ENCODE assay signal across 8 cellular contexts in genomic region chr20:37290158-37290810, GRCh38. TPM values are rescaled to one million over a fixed set of nuclear protein-coding genes. Genes with fewer than 3 reads are reported as not detected.
A peak's percentile ranks its signal among the peaks of the same experiment; 100 is the strongest.
DNase-seq lines count a peak whose midpoint lies in the region; ATAC-seq and TF ChIP-seq lines count a peak whose summit lies in the region.

No MANE protein-coding gene starts in this region.

- H3K4me3 ChIP-seq in H7 (ENCODE audit: insufficient read depth, low read depth, low read length) (peak overlapping the region; percentile 84), right cardiac atrium (ENCODE audit: low read length) (peak overlapping the region; percentile 61), skeletal muscle tissue (ENCODE audit: low read length in 3 of 3) (peak overlapping the region; percentile 91 to 97 (median 95))

- peak overlapping the region; percentile 73 for H3K27ac ChIP-seq in right cardiac atrium (ENCODE audit: low read length)
- H3K27ac ChIP-seq in skeletal muscle tissue (ENCODE audit: low read depth, low read length), result peak overlapping the region; percentile 88

- H3K9ac ChIP-seq in skeletal muscle tissue (ENCODE audit: low read depth in 1 of 3, low read length in 3 of 3), result peak overlapping the region; percentile 94 to 97 (median 95)

- no peaks in the 10 kb centered on the region for H3K9me3 Mint-ChIP-seq in activated CD4-positive, alpha-beta memory T cell treated with anti-CD3 and anti-CD28 coated beads, Interleukin-2, amount 10 ng/mL, durations not matched to agents 7 days and 5 days

- peaks cover 2% of the 10 kb centered on the region for H3K27me3 Mint-ChIP-seq in activated CD4-positive, alpha-beta memory T cell treated with anti-CD3 and anti-CD28 coated beads, Interleukin-2, amount 10 ng/mL, durations not matched to agents 7 days and 5 days

- ATAC-seq in right cardiac atrium (no peak), HG02798 (IDR thresholded peaks at IDR 0.05; ENCODE audit: poor library complexity, unreplicated experiment) (no peak)

- H3K27ac Mint-ChIP-seq in activated CD4-positive, alpha-beta memory T cell treated with anti-CD3 and anti-CD28 coated beads, Interleukin-2, amount 10 ng/mL, durations not matched to agents 7 days and 5 days, result peak overlapping the region; percentile 52

- CTCF ChIA-PET in activated CD4-positive, alpha-beta memory T cell treated with anti-CD3 and anti-CD28 coated beads, Interleukin-2, amount 10 ng/mL, durations not matched to agents 7 days and 5 days (lab: Charles Lee), result interaction anchor here (1.2 to 1.4 kb wide), 3 partner anchors 20 to 95 kb away, joined by 4 read pairs; no protein-coding TSS in a partner anchor
- CTCF ChIA-PET in GM10248 (lab: Yijun Ruan, JAX), result interaction anchor here (1.1 to 14.2 kb wide), 5 partner anchors 11 to 99 kb away, joined by 3 to 110 read pairs (median 5); no protein-coding TSS in a partner anchor

- peaks cover 42% of the 10 kb centered on the region for H3K4me1 Mint-ChIP-seq in activated CD4-positive, alpha-beta memory T cell treated with anti-CD3 and anti-CD28 coated beads, Interleukin-2, amount 10 ng/mL, durations not matched to agents 7 days and 5 days

- H3K36me3 ChIP-seq in H7 (replicated peaks; ENCODE audit: control insufficient read depth, insufficient read depth, low read length) (no peaks in the 10 kb centered on the region), skeletal muscle tissue (ENCODE audit: control insufficient read depth in 3 of 3, insufficient read depth in 3 of 3, low read length in 3 of 3) (peaks cover 0 to 5% (median 3%) of the 10 kb centered on the region in 3 donors)

- H3K27me3 ChIP-seq in H7 (ENCODE audit: control insufficient read depth, insufficient read depth, low read length), result no peaks in the 10 kb centered on the region
- H3K27me3 ChIP-seq in right cardiac atrium (ENCODE audit: control insufficient read depth, insufficient read depth), result no peaks in the 10 kb centered on the region
- no peaks in the 10 kb centered on the region for H3K27me3 ChIP-seq in skeletal muscle tissue (ENCODE audit: control insufficient read depth in 3 of 3, insufficient read depth in 3 of 3, low read length in 3 of 3)

- POLR2A ChIA-PET in activated CD4-positive, alpha-beta memory T cell treated with anti-CD3 and anti-CD28 coated beads, Interleukin-2, amount 10 ng/mL, durations not matched to agents 7 days and 5 days (lab: Charles Lee), result interaction anchor here (0.9 to 2.1 kb wide), 10 partner anchors 9 to 236 kb away, joined by 3 to 11 read pairs (median 4); partner anchors contain the start of genes MROH8 and RPN2
- POLR2A ChIA-PET in GM10248 (lab: Yijun Ruan, JAX), result no interaction called here

- H3K4me3 Mint-ChIP-seq in activated CD4-positive, alpha-beta memory T cell treated with anti-CD3 and anti-CD28 coated beads, Interleukin-2, amount 10 ng/mL, durations not matched to agents 7 days and 5 days, result peak overlapping the region; percentile 88

- peaks cover 18% of the 10 kb centered on the region for H3K36me3 Mint-ChIP-seq in activated CD4-positive, alpha-beta memory T cell treated with anti-CD3 and anti-CD28 coated beads, Interleukin-2, amount 10 ng/mL, durations not matched to agents 7 days and 5 days (ENCODE audit: low read depth)

- intact Hi-C loops in right cardiac atrium (cut with DNase I), result loop anchor here in 1 of 4 donors (10.0 kb wide), 1 partner anchor 95 kb away; no protein-coding TSS in a partner anchor

- H3K9me3 ChIP-seq in right cardiac atrium (ENCODE audit: control insufficient read depth, low read length) (no peaks in the 10 kb centered on the region), skeletal muscle tissue (ENCODE audit: control insufficient read depth in 3 of 3, low read length in 3 of 3) (no peaks in the 10 kb centered on the region)

- WGBS in right cardiac atrium, result 72% methylated on average over 21 of the region's 21 CpGs

- DNase-seq in H7 (no peak), right cardiac atrium (no peak), GDM1 (lab: John Stamatoyannopoulos, UW) (no peak), anterior cingulate cortex (lab: John Stamatoyannopoulos, UW) (no peak), GM10248 (ENCODE audit: extremely low spot score) (no peak)
- DNase-seq in activated CD4-positive, alpha-beta memory T cell treated with anti-CD3 and anti-CD28 coated beads, Interleukin-2, amount 10 ng/mL, durations not matched to agents 7 days and 5 days, result no peak

- no peak for TF ChIP-seq CTCF in GM10248 (IDR thresholded peaks at IDR 0.05; ENCODE audit: control extremely low read depth, extremely low read depth, low read depth, missing control alignments)

- H3K4me1 ChIP-seq in right cardiac atrium (ENCODE audit: control insufficient read depth, insufficient read depth, low read length), result peaks cover 7% of the 10 kb centered on the region
- peaks cover 7 to 14% (median 11%) of the 10 kb centered on the region in 3 donors for H3K4me1 ChIP-seq in skeletal muscle tissue (ENCODE audit: control insufficient read depth in 3 of 3, insufficient read depth in 3 of 3, low read length in 3 of 3)

RNA-seq across cellular contexts. Expression of gene MANBAL, which starts 0.8 kb away (rescaled TPM):
- 22.4 and 34.6 TPM in 2 replicates for total RNA-seq in H7 (2014; rRNA removed; shearing (Covaris generic))
- 1 to 10 TPM; 9.0 to 9.7 TPM for total RNA-seq in activated CD4-positive, alpha-beta memory T cell treated with anti-CD3 and anti-CD28 coated beads, Interleukin-2, amount 10 ng/mL, durations not matched to agents 7 days and 5 days
- total RNA-seq in right cardiac atrium (10 to 100 TPM; 22.9 to 30.6 (median 29.5) TPM), skeletal muscle tissue (12.0 TPM)
- polyA plus RNA-seq in right cardiac atrium, result 34.8 TPM

RNA-seq across cellular contexts. Expression of gene GHRH, which starts 28.7 kb away (rescaled TPM):
- not detected in 2 replicates for total RNA-seq in H7 (2014; rRNA removed; shearing (Covaris generic))
- not detected for total RNA-seq in activated CD4-positive, alpha-beta memory T cell treated with anti-CD3 and anti-CD28 coated beads, Interleukin-2, amount 10 ng/mL, durations not matched to agents 7 days and 5 days
- total RNA-seq in right cardiac atrium (10 to 100 TPM in 3 of 4 donors, 1 to 10 TPM in 1; 7.3 to 23.5 (median 14.3) TPM), skeletal muscle tissue (not detected)
- polyA plus RNA-seq in right cardiac atrium, result 19.5 TPM

RNA-seq across cellular contexts. Expression of gene SRC, which starts 55.7 kb away (rescaled TPM):
- total RNA-seq in H7 (2014; rRNA removed; shearing (Covaris generic)), result 31.4 and 32.5 TPM in 2 replicates
- 1 to 10 TPM; 2.6 to 2.7 TPM for total RNA-seq in activated CD4-positive, alpha-beta memory T cell treated with anti-CD3 and anti-CD28 coated beads, Interleukin-2, amount 10 ng/mL, durations not matched to agents 7 days and 5 days
- total RNA-seq in right cardiac atrium, result 10 to 100 TPM; 11.8 to 14.0 (median 13.4) TPM
- 9.5 TPM for polyA plus RNA-seq in right cardiac atrium
- 7.8 TPM for total RNA-seq in skeletal muscle tissue
